7 cellular contexts compared by ENCODE assay signal in genomic region chr10:133379801-133380666, GRCh38. TPM values are rescaled to one million over a fixed set of nuclear protein-coding genes. Genes with fewer than 3 reads are reported as not detected.
DNase-seq lines count a peak whose midpoint lies in the region; ATAC-seq, FAIRE-seq and TF ChIP-seq lines count a peak whose summit lies in the region.
"Had no signal": no experiment of that assay in that cellular context is flagged by ENCODE, and none has a peak within 500 bp of the region (broad histone marks: within the 10 kb centered on the region; RNA-seq: fewer than 3 reads in every experiment).

No MANE protein-coding gene starts in this region.

- peaks cover 0 to 12% of the 10 kb centered on the region in 2 donors for H3K4me1 ChIP-seq in lung (ENCODE audit: control insufficient read depth in 2 of 2, insufficient read depth in 2 of 2, low read length in 2 of 2)

- 92 to 94% methylated on average over 36 of the region's 36 CpGs for whole genome bisulfite sequencing in lung, 2 donors

- no peaks in the 10 kb centered on the region for H3K27me3 Mint-ChIP-seq in activated CD4-positive, alpha-beta memory T cell treated with anti-CD3 and anti-CD28 coated beads for 36 hours

- DNase-seq in activated CD4-positive, alpha-beta memory T cell treated with anti-CD3 and anti-CD28 coated beads for 36 hours = no peak
- DNase-seq in lung (ENCODE audit: low spot score) (no peak), HTR-8/SVneo (ENCODE audit: insufficient read length, low spot score) (no peak)

- H3K9me3 Mint-ChIP-seq in activated CD4-positive, alpha-beta memory T cell treated with anti-CD3 and anti-CD28 coated beads for 36 hours = no peaks in the 10 kb centered on the region

- no peaks in the 10 kb centered on the region for H3K27me3 ChIP-seq in lung (ENCODE audit: control insufficient read depth, insufficient read depth)

- no peak overlapping the region for H3K27ac Mint-ChIP-seq in activated CD4-positive, alpha-beta memory T cell treated with anti-CD3 and anti-CD28 coated beads for 36 hours

- H3K27ac ChIP-seq in C4-2B (peak overlapping the region; percentile 46; the same call in 1 of the 2 replicates), lung (ENCODE audit: low read depth in 1 of 2, low read length in 1 of 2) (no peak overlapping the region)

- H3K4me3 ChIP-seq in lung = peak overlapping the region; percentile 58

- H3K9me3 ChIP-seq in lung (ENCODE audit: control insufficient read depth in 2 of 2, insufficient read depth in 1 of 2, low read length in 1 of 2) = no peaks in the 10 kb centered on the region
- H3K9me3 ChIP-seq: neutrophil had no signal

- H3K36me3 ChIP-seq in lung (ENCODE audit: control insufficient read depth in 2 of 2, insufficient read depth in 2 of 2, low read length in 2 of 2) = peaks cover 0 to 5% of the 10 kb centered on the region in 2 donors
- H3K36me3 ChIP-seq: neutrophil had no signal

- TF ChIP-seq CTCF in C4-2B (conservative IDR thresholded peaks at IDR 0.05) (no peak), lung (IDR thresholded peaks at IDR 0.05; ENCODE audit: control extremely low read depth, extremely low read depth) (no peak)

- H3K4me1 Mint-ChIP-seq in activated CD4-positive, alpha-beta memory T cell treated with anti-CD3 and anti-CD28 coated beads for 36 hours (ENCODE audit: low read depth) = no peaks in the 10 kb centered on the region

- intact Hi-C loops in activated CD4-positive, alpha-beta memory T cell treated with anti-CD3 and anti-CD28 coated beads for 36 hours (cut with micrococcal nuclease) = loop anchor here (1.0 to 5.0 kb wide), 3 partner anchors 9 to 73 kb away; partner anchors contain the start of genes MTG1, TUBGCP2 and ZNF511

- ATAC-seq in lung (ENCODE audit: insufficient read depth, low FRiP score) = no peak
- no peak for ATAC-seq in HG02870 (IDR thresholded peaks at IDR 0.05; ENCODE audit: unreplicated experiment)
- no peak for ATAC-seq in HG03039 (IDR thresholded peaks at IDR 0.05; ENCODE audit: unreplicated experiment)

- no peak for FAIRE-seq in HTR-8/SVneo (lab: Jason Lieb, UNC)

- POLR2A ChIA-PET in activated CD4-positive, alpha-beta memory T cell treated with anti-CD3 and anti-CD28 coated beads for 36 hours (lab: Charles Lee) = no interaction called here

- peak overlapping the region; percentile 63 for H3K4me3 Mint-ChIP-seq in activated CD4-positive, alpha-beta memory T cell treated with anti-CD3 and anti-CD28 coated beads for 36 hours

- H3K36me3 Mint-ChIP-seq in activated CD4-positive, alpha-beta memory T cell treated with anti-CD3 and anti-CD28 coated beads for 36 hours = peaks cover 6% of the 10 kb centered on the region

- CTCF ChIA-PET in activated CD4-positive, alpha-beta memory T cell treated with anti-CD3 and anti-CD28 coated beads for 36 hours (lab: Charles Lee) = interaction anchor here (1.2 kb wide), 1 partner anchor 50 kb away, joined by 5 read pairs; no protein-coding TSS in a partner anchor

RNA-seq across cellular contexts. Expression of gene PAOX, which starts 1.0 kb away (rescaled TPM):
- 1 to 10 TPM; 8.8 to 9.6 TPM for total RNA-seq in activated CD4-positive, alpha-beta memory T cell treated with anti-CD3 and anti-CD28 coated beads for 36 hours
- total RNA-seq in lung = 1 to 10 TPM; 6.9 to 7.0 TPM
- 1 to 10 TPM; 4.4 to 6.3 TPM for polyA plus RNA-seq in lung

RNA-seq across cellular contexts. Expression of gene ECHS1, which starts 6.9 kb away (rescaled TPM):
- 10 to 100 TPM; 60.2 to 64.8 TPM for total RNA-seq in activated CD4-positive, alpha-beta memory T cell treated with anti-CD3 and anti-CD28 coated beads for 36 hours
- 10 to 100 TPM; 44.5 to 82.4 TPM for total RNA-seq in lung
- 10 to 100 TPM; 71.1 to 83.9 TPM for polyA plus RNA-seq in lung

RNA-seq across cellular contexts. Expression of gene MTG1, which starts 13.9 kb away (rescaled TPM):
- 10 to 100 TPM; 33.9 to 40.3 TPM for total RNA-seq in activated CD4-positive, alpha-beta memory T cell treated with anti-CD3 and anti-CD28 coated beads for 36 hours
- 10 to 100 TPM; 36.4 to 51.8 TPM for total RNA-seq in lung
- 10 to 100 TPM; 44.4 to 44.7 TPM for polyA plus RNA-seq in lung

RNA-seq across cellular contexts. Expression of gene FUOM, which starts 22.2 kb away (rescaled TPM):
- total RNA-seq in activated CD4-positive, alpha-beta memory T cell treated with anti-CD3 and anti-CD28 coated beads for 36 hours = 10 to 100 TPM; 46.5 to 49.8 TPM
- 10 to 100 TPM in 1 of 2 donors, 1 to 10 TPM in 1; 8.4 to 32.5 TPM for total RNA-seq in lung
- 10 to 100 TPM; 35.8 to 41.4 TPM for polyA plus RNA-seq in lung

RNA-seq across cellular contexts. Expression of gene PRAP1, which starts 32.9 kb away (rescaled TPM):
- total RNA-seq in activated CD4-positive, alpha-beta memory T cell treated with anti-CD3 and anti-CD28 coated beads for 36 hours = not detected
- total RNA-seq in lung = under 1 TPM in 1 of 2 donors, not detected in 1; 0.25 TPM
- polyA plus RNA-seq in lung = not detected
